In the genomic region with DNA sequence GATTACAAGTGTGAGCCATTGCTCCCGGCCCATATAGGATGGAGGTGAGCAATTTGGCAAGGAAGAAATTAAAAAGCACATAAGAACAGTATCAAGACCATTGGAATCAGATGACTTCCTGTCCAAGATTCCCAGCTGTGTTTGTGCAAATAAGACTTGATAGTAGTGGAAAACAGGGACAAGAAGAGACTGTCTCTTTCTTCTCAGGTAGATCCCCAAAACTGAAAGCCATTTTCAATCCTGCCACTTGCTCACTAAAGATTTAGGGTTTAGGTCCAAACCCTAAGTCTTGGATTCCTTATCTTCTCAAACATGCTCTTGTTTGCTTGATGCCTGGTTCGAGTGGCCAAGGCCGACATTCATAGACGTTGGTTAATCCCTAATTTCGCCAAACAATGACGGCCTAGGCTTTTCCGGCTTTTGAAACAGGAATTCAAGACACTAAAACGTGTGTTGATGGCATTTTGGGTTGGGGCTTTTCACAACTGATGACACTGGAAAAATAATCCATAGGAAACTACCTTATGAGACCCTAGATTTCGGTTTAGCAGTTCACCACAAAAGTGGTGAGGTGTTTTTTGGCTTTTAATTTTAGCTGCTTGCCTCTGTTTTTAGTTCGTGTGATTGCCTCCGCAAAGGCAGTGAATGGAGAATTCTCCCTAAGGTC, we compare ENCODE assay signal across 8 cellular contexts. TPM values are rescaled to one million over a fixed set of nuclear protein-coding genes. Genes with fewer than 3 reads are reported as not detected.
DNase-seq lines count a peak whose midpoint lies in the region; ATAC-seq, FAIRE-seq and TF ChIP-seq lines count a peak whose summit lies in the region.

No MANE protein-coding gene starts in this region.

- no TSS peak for BruUV-seq in HepG2 (replicated peaks; lab: Mats Ljungman, UMichigan)

- intact Hi-C loops in adrenal gland (cut with DNase I) (no loop called here), HepG2 (cut with micrococcal nuclease; ENCODE audit: unreplicated experiment) (no loop called here), transverse colon (cut with DNase I; ENCODE audit: low total_unique reads) (no loop called here), aorta (cut with DNase I) (loop anchor here in 1 of 2 donors (1.0 to 2.0 kb wide), 2 partner anchors 14 to 50 kb away; a partner anchor contains a TSS)

- peaks cover 45% of the 10 kb centered on the region for H3K79me2 ChIP-seq in HepG2 (ENCODE audit: insufficient read depth, low read length)

- peak overlapping the region; percentile 88 for H3K27ac Mint-ChIP-seq in activated naive CD4-positive, alpha-beta T cell treated with anti-CD3 and anti-CD28 coated beads, Interleukin-2, amount 50 U/mL, for 24 hours

- FAIRE-seq in HepG2 (lab: Jason Lieb, UNC) = peak; percentile 34

- no peaks in the 10 kb centered on the region for H3K27me3 Mint-ChIP-seq in activated naive CD4-positive, alpha-beta T cell treated with anti-CD3 and anti-CD28 coated beads, Interleukin-2, amount 50 U/mL, for 24 hours

- in situ Hi-C loops in HepG2 (cut with HindIII; ENCODE audit: extremely low pct_ligation_motif_present, low pct_unique_long_range_greater_than_20kb) = no loop called here
- in situ Hi-C loops in transverse colon (cut with MboI; ENCODE audit: low pct_ligation_motif_present in 1 of 4, low pct_unique_long_range_greater_than_20kb in 1 of 4, low sequenced_read_pairs in 3 of 4) = no loop called here

- TF ChIP-seq RAD21 in HepG2 (CRISPR knock-in tag; IDR thresholded peaks at IDR 0.05) = no peak

- no peak for ATAC-seq in HepG2
- no peak for ATAC-seq in aorta (ENCODE audit: low FRiP score)

- no peak for DNase-seq in activated naive CD4-positive, alpha-beta T cell treated with Interleukin-2 at 50 U/mL for 16 hours
- no peak for DNase-seq in adrenal gland
- DNase-seq in HepG2 (ENCODE audit: low spot score) = peak; percentile 44
- no peak for DNase-seq in transverse colon
- DNase-seq in NCI-H1436 (lab: John Stamatoyannopoulos, UW) = no peak
- no peak for DNase-seq in NCI-H446 treated with DMSO at 0.1 percent for 48 hours (lab: John Stamatoyannopoulos, UW)
- no peak for DNase-seq in aorta

- no peaks in the 10 kb centered on the region for H3K9me3 ChIP-seq in adrenal gland (replicated peaks in 1 of 3)
- no peaks in the 10 kb centered on the region for H3K9me3 ChIP-seq in HepG2 (ENCODE audit: low read length)
- no peaks in the 10 kb centered on the region for H3K9me3 ChIP-seq in transverse colon
- H3K9me3 ChIP-seq in aorta (ENCODE audit: control insufficient read depth, low read length) = no peaks in the 10 kb centered on the region

- H3K27ac ChIP-seq in adrenal gland (peak overlapping the region; percentile 40 to 89 (median 82)), HepG2 (ENCODE audit: extremely low read length, insufficient read depth, low read length) (peak overlapping the region; percentile 81), transverse colon (peak overlapping the region; percentile 87 to 99 (median 88)), aorta (ENCODE audit: low read depth in 1 of 2, low read length in 2 of 2) (peak overlapping the region in 1 of 2 donors; percentile 50)

- H3K4me3 Mint-ChIP-seq in activated naive CD4-positive, alpha-beta T cell treated with anti-CD3 and anti-CD28 coated beads, Interleukin-2, amount 50 U/mL, for 24 hours = peak overlapping the region; percentile 83

- no peak overlapping the region for H2AFZ ChIP-seq in HepG2 (ENCODE audit: low read length)

- H3K9me3 Mint-ChIP-seq in activated naive CD4-positive, alpha-beta T cell treated with anti-CD3 and anti-CD28 coated beads, Interleukin-2, amount 50 U/mL, for 24 hours = no peaks in the 10 kb centered on the region

- POLR2A ChIA-PET in HepG2 (lab: Yijun Ruan, JAX) = interaction anchor here (0.6 to 5.8 kb wide), 6 partner anchors 8 to 62 kb away, joined by 3 to 51 read pairs (median 4); a partner anchor contains a TSS

- peak overlapping the region in 1 of 4 donors; percentile 36 for H3K4me3 ChIP-seq in adrenal gland
- peak overlapping the region; percentile 59 to 64 (median 62) for H3K4me3 ChIP-seq in HepG2 (replicated peaks in 1 of 3; ENCODE audit: insufficient read depth in 1 of 3, low read depth in 2 of 3, low read length in 3 of 3)
- H3K4me3 ChIP-seq in transverse colon = peak overlapping the region in 3 of 4 donors; percentile 3 to 87 (median 42)
- H3K4me3 ChIP-seq in aorta (ENCODE audit: low read length in 2 of 2) = no peak overlapping the region

- H3K36me3 ChIP-seq in adrenal gland (replicated peaks in 1 of 2) (no peaks in the 10 kb centered on the region), HepG2 (replicated peaks in 1 of 2; ENCODE audit: control insufficient read depth in 1 of 2, insufficient read depth in 2 of 2, low read length in 2 of 2) (peaks cover 2 to 5% of the 10 kb centered on the region in 2 experiments; a peak in 4 of 5 replicates), transverse colon (no peaks in the 10 kb centered on the region), aorta (ENCODE audit: control insufficient read depth in 1 of 2, insufficient read depth in 2 of 2, low read length in 1 of 2) (no peaks in the 10 kb centered on the region)

- H3K27me3 ChIP-seq in adrenal gland (no peaks in the 10 kb centered on the region), HepG2 (ENCODE audit: control insufficient read depth in 1 of 2, insufficient read depth in 2 of 2, low read length in 2 of 2) (no peaks in the 10 kb centered on the region; a peak in 1 of 5 replicates), transverse colon (no peaks in the 10 kb centered on the region), aorta (ENCODE audit: control insufficient read depth in 1 of 2, insufficient read depth in 2 of 2, low read length in 1 of 2) (no peaks in the 10 kb centered on the region)

- H4K20me1 ChIP-seq in HepG2 (ENCODE audit: insufficient read depth, low read length) = peaks cover 28% of the 10 kb centered on the region

- peaks cover 59% of the 10 kb centered on the region for H3K4me1 Mint-ChIP-seq in activated naive CD4-positive, alpha-beta T cell treated with anti-CD3 and anti-CD28 coated beads, Interleukin-2, amount 50 U/mL, for 24 hours

- WGBS in adrenal gland, 4 donors = 22 to 27% (median 23%) methylated on average over 11 of the region's 11 CpGs
- under 1% methylated on average over 11 of the region's 11 CpGs for WGBS in HepG2 (ENCODE audit: low lambda C conversion rate)
- WGBS in transverse colon (ENCODE audit: low coverage in 1 of 2), 2 donors = 11 to 16% methylated on average over 9 to 11 of the region's 11 CpGs
- WGBS in aorta, 2 donors = 20% methylated on average over 11 of the region's 11 CpGs

- H3K9ac ChIP-seq in HepG2 (ENCODE audit: insufficient read depth, low read depth, low read length) = peak overlapping the region; percentile 76

- CTCF ChIA-PET in HepG2 (lab: Yijun Ruan, JAX; ENCODE audit: low intra/inter-chr PET ratio, low total read pairs) = no interaction called here

- H3K4me2 ChIP-seq in HepG2 (ENCODE audit: low read depth, low read length) = peak overlapping the region; percentile 83

- TF ChIP-seq CTCF in adrenal gland (IDR thresholded peaks at IDR 0.05) (no peak), HepG2 (CRISPR knock-in tag; IDR thresholded peaks at IDR 0.05) (no peak), transverse colon (IDR thresholded peaks at IDR 0.05) (no peak)

- peak in 1 of 2 experiments; percentile 30; a peak in 1 of 4 replicates for TF ChIP-seq EP300 in HepG2 (IDR thresholded peaks at IDR 0.05; ENCODE audit: low read depth in 2 of 2, low read length in 2 of 2)
- TF ChIP-seq EP300 in HepG2 (CRISPR knock-in tag; IDR thresholded peaks at IDR 0.05; ENCODE audit: borderline replicate concordance) = no peak
- TF ChIP-seq EP300 in transverse colon (IDR thresholded peaks at IDR 0.05; ENCODE audit: low read depth) = no peak

- H3K4me1 ChIP-seq in adrenal gland (replicated peaks in 1 of 2) (peaks cover 15 to 33% of the 10 kb centered on the region in 2 donors), HepG2 (ENCODE audit: insufficient read depth, low read length) (peaks cover 49% of the 10 kb centered on the region), transverse colon (peaks cover 18 to 47% (median 34%) of the 10 kb centered on the region in 4 donors), aorta (ENCODE audit: control insufficient read depth in 1 of 2, insufficient read depth in 2 of 2, low read length in 2 of 2) (peaks cover 0 to 8% of the 10 kb centered on the region in 2 donors)

- no peaks in the 10 kb centered on the region for H3K36me3 Mint-ChIP-seq in activated naive CD4-positive, alpha-beta T cell treated with anti-CD3 and anti-CD28 coated beads, Interleukin-2, amount 50 U/mL, for 24 hours

- no peak for TF ChIP-seq POLR2A in adrenal gland (IDR thresholded peaks at IDR 0.05)
- no peak for TF ChIP-seq POLR2A in HepG2 (IDR thresholded peaks at IDR 0.05; ENCODE audit: insufficient read depth in 1 of 2, low read depth in 2 of 2, low read length in 2 of 2)
- no peak for TF ChIP-seq POLR2A in transverse colon (IDR thresholded peaks at IDR 0.05)

RNA-seq across cellular contexts. Expression of a gene that starts 1.0 kb away (rescaled TPM):
- total RNA-seq in adrenal gland (10 to 100 TPM; 31.8 to 56.9 (median 42.9) TPM), HepG2 (2016; rRNA removed; fragmentation: Illumina TruSeq; extraction: Trizol) (22.3 and 24.6 TPM in 2 replicates), transverse colon (10 to 100 TPM; 51.5 to 84.9 (median 77.6) TPM), aorta (10 to 100 TPM; 49.5 to 59.2 TPM)
- polyA plus RNA-seq in adrenal gland (10 to 100 TPM; 14.0 to 33.7 (median 31.9) TPM), HepG2 (2011; rRNA removed) (27.0 and 34.6 TPM in 2 replicates), aorta (10 to 100 TPM; 10.5 to 21.6 TPM)
- 9.4 and 11.9 TPM in 2 replicates for total RNA-seq in HepG2 (2016; cell fraction: cytosol; rRNA removed; fragmentation: Illumina TruSeq; extraction: Trizol; ENCODE audit: low read depth)
- total RNA-seq in HepG2 (2016; cell fraction: insoluble cytoplasmic fraction; rRNA removed; fragmentation: Illumina TruSeq; extraction: Trizol) = 22.2 and 23.5 TPM in 2 replicates
- total RNA-seq in HepG2 (2016; cell fraction: membrane; rRNA removed; fragmentation: Illumina TruSeq; extraction: Trizol) = 10.5 and 13.9 TPM in 2 replicates
- 28.5 and 30.6 TPM in 2 replicates for total RNA-seq in HepG2 (2016; cell fraction: nucleus; rRNA removed; fragmentation: Illumina TruSeq; extraction: Trizol)
- polyA plus RNA-seq in HepG2 (2011; cell fraction: cytosol; rRNA removed) = 12.2 TPM in 2 replicates
- 95.6 and 97.7 TPM in 2 replicates for polyA plus RNA-seq in HepG2 (2011; cell fraction: nucleus; rRNA removed)
- 27.1 and 32.6 TPM in 2 replicates for polyA plus RNA-seq in HepG2 (2012)
- polyA plus RNA-seq in HepG2 (2016; cell fraction: cytosol; fragmentation: Illumina TruSeq; extraction: Trizol; ENCODE audit: low read depth) = 1.9 and 2.1 TPM in 2 replicates
- 11.2 and 13.8 TPM in 2 replicates for polyA plus RNA-seq in HepG2 (2016; cell fraction: insoluble cytoplasmic fraction; fragmentation: Illumina TruSeq; extraction: Trizol; ENCODE audit: low read depth)
- 4.8 and 5.6 TPM in 2 replicates for polyA plus RNA-seq in HepG2 (2016; cell fraction: membrane; fragmentation: Illumina TruSeq; extraction: Trizol; ENCODE audit: low read depth)
- 23.2 and 23.4 TPM in 2 replicates for polyA plus RNA-seq in HepG2 (2016; cell fraction: nucleus; fragmentation: Illumina TruSeq; extraction: Trizol; ENCODE audit: insufficient read depth, low read depth)
- polyA minus RNA-seq in HepG2 (2011; rRNA and poly(A)+ RNA removed; ENCODE audit: low replicate concordance) = 58.7 and 59.1 TPM in 2 replicates
- 15.1 and 17.8 TPM in 2 replicates for polyA minus RNA-seq in HepG2 (2011; cell fraction: cytosol; rRNA and poly(A)+ RNA removed)
- polyA minus RNA-seq in HepG2 (2011; cell fraction: nucleus; rRNA and poly(A)+ RNA removed) = 81.0 and 88.9 TPM in 2 replicates

RNA-seq across cellular contexts. Expression of a gene that starts 4.0 kb away (rescaled TPM):
- total RNA-seq in adrenal gland (10 to 100 TPM; 35.5 to 93.4 (median 47.3) TPM), HepG2 (2016; rRNA removed; fragmentation: Illumina TruSeq; extraction: Trizol) (30.6 and 31.7 TPM in 2 replicates), transverse colon (100 to 1,000 TPM in 3 of 4 donors, 10 to 100 TPM in 1; 34.6 to 189 (median 138) TPM), aorta (10 to 100 TPM; 54.0 to 54.7 TPM)
- polyA plus RNA-seq in adrenal gland (10 to 100 TPM; 14.3 to 27.2 (median 18.1) TPM), HepG2 (2011; rRNA removed) (38.4 and 44.5 TPM in 2 replicates), aorta (10 to 100 TPM; 19.7 to 30.0 TPM)
- total RNA-seq in HepG2 (2016; cell fraction: cytosol; rRNA removed; fragmentation: Illumina TruSeq; extraction: Trizol; ENCODE audit: low read depth) = 8.1 and 9.2 TPM in 2 replicates
- 26.6 and 29.1 TPM in 2 replicates for total RNA-seq in HepG2 (2016; cell fraction: insoluble cytoplasmic fraction; rRNA removed; fragmentation: Illumina TruSeq; extraction: Trizol)
- total RNA-seq in HepG2 (2016; cell fraction: membrane; rRNA removed; fragmentation: Illumina TruSeq; extraction: Trizol) = 33.4 and 36.1 TPM in 2 replicates
- 17.6 and 22.7 TPM in 2 replicates for total RNA-seq in HepG2 (2016; cell fraction: nucleus; rRNA removed; fragmentation: Illumina TruSeq; extraction: Trizol)
- polyA plus RNA-seq in HepG2 (2011; cell fraction: cytosol; rRNA removed) = 39.7 and 45.2 TPM in 2 replicates
- polyA plus RNA-seq in HepG2 (2011; cell fraction: nucleus; rRNA removed) = 36.9 and 44.6 TPM in 2 replicates
- polyA plus RNA-seq in HepG2 (2012) = 28.7 and 33.3 TPM in 2 replicates
- 7.4 and 8.3 TPM in 2 replicates for polyA plus RNA-seq in HepG2 (2016; cell fraction: cytosol; fragmentation: Illumina TruSeq; extraction: Trizol; ENCODE audit: low read depth)
- 28.7 and 31.1 TPM in 2 replicates for polyA plus RNA-seq in HepG2 (2016; cell fraction: insoluble cytoplasmic fraction; fragmentation: Illumina TruSeq; extraction: Trizol; ENCODE audit: low read depth)
- 21.8 and 25.8 TPM in 2 replicates for polyA plus RNA-seq in HepG2 (2016; cell fraction: membrane; fragmentation: Illumina TruSeq; extraction: Trizol; ENCODE audit: low read depth)
- polyA plus RNA-seq in HepG2 (2016; cell fraction: nucleus; fragmentation: Illumina TruSeq; extraction: Trizol; ENCODE audit: insufficient read depth, low read depth) = 40.7 and 49.6 TPM in 2 replicates
- polyA minus RNA-seq in HepG2 (2011; rRNA and poly(A)+ RNA removed; ENCODE audit: low replicate concordance) = 51.9 and 81.6 TPM in 2 replicates
- polyA minus RNA-seq in HepG2 (2011; cell fraction: cytosol; rRNA and poly(A)+ RNA removed) = 20.5 and 24.2 TPM in 2 replicates
- polyA minus RNA-seq in HepG2 (2011; cell fraction: nucleus; rRNA and poly(A)+ RNA removed) = 25.5 and 25.6 TPM in 2 replicates

RNA-seq across cellular contexts. Expression of a gene that starts 22.9 kb away (rescaled TPM):
- 10 to 100 TPM; 20.8 to 82.2 (median 55.3) TPM for total RNA-seq in adrenal gland
- 10 to 100 TPM; 16.9 to 86.3 (median 18.3) TPM for polyA plus RNA-seq in adrenal gland
- 118 and 143 TPM in 2 replicates for total RNA-seq in HepG2 (2016; rRNA removed; fragmentation: Illumina TruSeq; extraction: Trizol)
- total RNA-seq in HepG2 (2016; cell fraction: cytosol; rRNA removed; fragmentation: Illumina TruSeq; extraction: Trizol; ENCODE audit: low read depth) = 46.5 and 54.3 TPM in 2 replicates
- 112 and 138 TPM in 2 replicates for total RNA-seq in HepG2 (2016; cell fraction: insoluble cytoplasmic fraction; rRNA removed; fragmentation: Illumina TruSeq; extraction: Trizol)
- total RNA-seq in HepG2 (2016; cell fraction: membrane; rRNA removed; fragmentation: Illumina TruSeq; extraction: Trizol) = 120 and 127 TPM in 2 replicates
- total RNA-seq in HepG2 (2016; cell fraction: nucleus; rRNA removed; fragmentation: Illumina TruSeq; extraction: Trizol) = 42.3 and 47.4 TPM in 2 replicates
- 37.3 and 46.9 TPM in 2 replicates for polyA plus RNA-seq in HepG2 (2011; rRNA removed)
- polyA plus RNA-seq in HepG2 (2011; cell fraction: cytosol; rRNA removed) = 27.5 and 46.2 TPM in 2 replicates
- polyA plus RNA-seq in HepG2 (2011; cell fraction: nucleus; rRNA removed) = 8.9 and 10.9 TPM in 2 replicates
- polyA plus RNA-seq in HepG2 (2012) = 46.1 and 62.9 TPM in 2 replicates
- 63.6 and 70.9 TPM in 2 replicates for polyA plus RNA-seq in HepG2 (2016; cell fraction: cytosol; fragmentation: Illumina TruSeq; extraction: Trizol; ENCODE audit: low read depth)
- 161 and 162 TPM in 2 replicates for polyA plus RNA-seq in HepG2 (2016; cell fraction: insoluble cytoplasmic fraction; fragmentation: Illumina TruSeq; extraction: Trizol; ENCODE audit: low read depth)
- polyA plus RNA-seq in HepG2 (2016; cell fraction: membrane; fragmentation: Illumina TruSeq; extraction: Trizol; ENCODE audit: low read depth) = 126 and 148 TPM in 2 replicates
- 85.7 and 87.7 TPM in 2 replicates for polyA plus RNA-seq in HepG2 (2016; cell fraction: nucleus; fragmentation: Illumina TruSeq; extraction: Trizol; ENCODE audit: insufficient read depth, low read depth)
- 34.4 and 37.5 TPM in 2 replicates for polyA minus RNA-seq in HepG2 (2011; rRNA and poly(A)+ RNA removed; ENCODE audit: low replicate concordance)
- 28.1 and 28.5 TPM in 2 replicates for polyA minus RNA-seq in HepG2 (2011; cell fraction: cytosol; rRNA and poly(A)+ RNA removed)
- 11.8 and 15.4 TPM in 2 replicates for polyA minus RNA-seq in HepG2 (2011; cell fraction: nucleus; rRNA and poly(A)+ RNA removed)
- total RNA-seq in transverse colon = 10 to 100 TPM; 19.1 to 48.3 (median 32.9) TPM
- 10 to 100 TPM; 36.0 to 39.2 TPM for total RNA-seq in aorta
- polyA plus RNA-seq in aorta = 10 to 100 TPM; 28.9 to 42.4 TPM

RNA-seq across cellular contexts. Expression of a gene that starts 48.3 kb away (rescaled TPM):
- total RNA-seq in adrenal gland (10 to 100 TPM; 23.8 to 60.9 (median 44.5) TPM), HepG2 (2016; rRNA removed; fragmentation: Illumina TruSeq; extraction: Trizol) (19.7 and 28.8 TPM in 2 replicates), transverse colon (10 to 100 TPM; 15.0 to 19.8 (median 18.9) TPM), aorta (10 to 100 TPM; 24.0 to 35.2 TPM)
- polyA plus RNA-seq in adrenal gland (10 to 100 TPM; 61.9 to 96.0 (median 71.2) TPM), HepG2 (2011; rRNA removed) (18.1 and 20.3 TPM in 2 replicates), aorta (10 to 100 TPM; 64.6 to 66.5 TPM)
- total RNA-seq in HepG2 (2016; cell fraction: cytosol; rRNA removed; fragmentation: Illumina TruSeq; extraction: Trizol; ENCODE audit: low read depth) = 12.4 and 14.6 TPM in 2 replicates
- 24.0 and 29.9 TPM in 2 replicates for total RNA-seq in HepG2 (2016; cell fraction: insoluble cytoplasmic fraction; rRNA removed; fragmentation: Illumina TruSeq; extraction: Trizol)
- 25.8 and 26.9 TPM in 2 replicates for total RNA-seq in HepG2 (2016; cell fraction: membrane; rRNA removed; fragmentation: Illumina TruSeq; extraction: Trizol)
- total RNA-seq in HepG2 (2016; cell fraction: nucleus; rRNA removed; fragmentation: Illumina TruSeq; extraction: Trizol) = 10.3 and 13.5 TPM in 2 replicates
- polyA plus RNA-seq in HepG2 (2011; cell fraction: cytosol; rRNA removed) = 20.1 and 21.1 TPM in 2 replicates
- polyA plus RNA-seq in HepG2 (2011; cell fraction: nucleus; rRNA removed) = 10.3 and 10.6 TPM in 2 replicates
- 11.6 and 15.0 TPM in 2 replicates for polyA plus RNA-seq in HepG2 (2012)
- polyA plus RNA-seq in HepG2 (2016; cell fraction: cytosol; fragmentation: Illumina TruSeq; extraction: Trizol; ENCODE audit: low read depth) = 18.2 and 24.7 TPM in 2 replicates
- 43.2 and 46.0 TPM in 2 replicates for polyA plus RNA-seq in HepG2 (2016; cell fraction: insoluble cytoplasmic fraction; fragmentation: Illumina TruSeq; extraction: Trizol; ENCODE audit: low read depth)
- polyA plus RNA-seq in HepG2 (2016; cell fraction: membrane; fragmentation: Illumina TruSeq; extraction: Trizol; ENCODE audit: low read depth) = 26.2 and 31.2 TPM in 2 replicates
- polyA plus RNA-seq in HepG2 (2016; cell fraction: nucleus; fragmentation: Illumina TruSeq; extraction: Trizol; ENCODE audit: insufficient read depth, low read depth) = 33.6 and 34.6 TPM in 2 replicates
- 11.2 and 14.1 TPM in 2 replicates for polyA minus RNA-seq in HepG2 (2011; rRNA and poly(A)+ RNA removed; ENCODE audit: low replicate concordance)
- polyA minus RNA-seq in HepG2 (2011; cell fraction: cytosol; rRNA and poly(A)+ RNA removed) = 4.4 and 4.7 TPM in 2 replicates
- polyA minus RNA-seq in HepG2 (2011; cell fraction: nucleus; rRNA and poly(A)+ RNA removed) = 7.9 and 10.8 TPM in 2 replicates

RNA-seq across cellular contexts. Expression of a gene that starts 48.5 kb away (rescaled TPM):
- total RNA-seq in adrenal gland = 1 to 10 TPM in 2 of 8 donors, under 1 TPM in 6; 0.43 to 2.1 (median 0.77) TPM
- 1 to 10 TPM in 2 of 3 donors, under 1 TPM in 1; 0.55 to 7.3 (median 1.2) TPM for polyA plus RNA-seq in adrenal gland
- 0.53 and 1.5 TPM in 2 replicates for total RNA-seq in HepG2 (2016; rRNA removed; fragmentation: Illumina TruSeq; extraction: Trizol)
- total RNA-seq in HepG2 (2016; cell fraction: cytosol; rRNA removed; fragmentation: Illumina TruSeq; extraction: Trizol; ENCODE audit: low read depth) = 0.26 and 0.51 TPM in 2 replicates
- total RNA-seq in HepG2 (2016; cell fraction: insoluble cytoplasmic fraction; rRNA removed; fragmentation: Illumina TruSeq; extraction: Trizol) = 0.21 and 1.3 TPM in 2 replicates
- 0.46 and 0.48 TPM in 2 replicates for total RNA-seq in HepG2 (2016; cell fraction: membrane; rRNA removed; fragmentation: Illumina TruSeq; extraction: Trizol)
- 3.8 and 4.2 TPM in 2 replicates for total RNA-seq in HepG2 (2016; cell fraction: nucleus; rRNA removed; fragmentation: Illumina TruSeq; extraction: Trizol)
- polyA plus RNA-seq in HepG2 (2011; rRNA removed) = 0.89 and 1.0 TPM in 2 replicates
- 0.09 TPM in 2 replicates for polyA plus RNA-seq in HepG2 (2011; cell fraction: cytosol; rRNA removed)
- polyA plus RNA-seq in HepG2 (2011; cell fraction: nucleus; rRNA removed) = 1.9 and 2.6 TPM in 2 replicates
- polyA plus RNA-seq in HepG2 (2012) = 0.39 and 0.43 TPM in 2 replicates
- polyA plus RNA-seq in HepG2 (2016; cell fraction: cytosol; fragmentation: Illumina TruSeq; extraction: Trizol; ENCODE audit: low read depth) = 0.03 and 0.08 TPM in 2 replicates
- polyA plus RNA-seq in HepG2 (2016; cell fraction: insoluble cytoplasmic fraction; fragmentation: Illumina TruSeq; extraction: Trizol; ENCODE audit: low read depth) = 0.20 and 0.47 TPM in 2 replicates
- polyA plus RNA-seq in HepG2 (2016; cell fraction: membrane; fragmentation: Illumina TruSeq; extraction: Trizol; ENCODE audit: low read depth) = 0.14 and 0.17 TPM in 2 replicates
- polyA plus RNA-seq in HepG2 (2016; cell fraction: nucleus; fragmentation: Illumina TruSeq; extraction: Trizol; ENCODE audit: insufficient read depth, low read depth) = 3.4 and 3.5 TPM in 2 replicates
- polyA minus RNA-seq in HepG2 (2011; rRNA and poly(A)+ RNA removed; ENCODE audit: low replicate concordance) = 0.76 and 5.9 TPM in 2 replicates
- polyA minus RNA-seq in HepG2 (2011; cell fraction: cytosol; rRNA and poly(A)+ RNA removed) = 0.18 and 0.40 TPM in 2 replicates
- polyA minus RNA-seq in HepG2 (2011; cell fraction: nucleus; rRNA and poly(A)+ RNA removed) = 3.1 and 3.7 TPM in 2 replicates
- total RNA-seq in transverse colon = under 1 TPM in 3 of 4 donors, not detected in 1; 0.20 to 0.79 (median 0.27) TPM
- total RNA-seq in aorta = 1 to 10 TPM in 1 of 2 donors, under 1 TPM in 1; 0.78 to 1.3 TPM
- under 1 TPM in 1 of 2 donors, not detected in 1; 0.56 TPM for polyA plus RNA-seq in aorta

Comparison
In these comparisons a context has a peak if more than half of its experiments do, and no peak if none do; other contexts are left out.
1. H3K4me3 ChIP-seq: peak in HepG2 (3 of 3) and transverse colon (3 of 4); none in aorta (0 of 2).